ENCODE assay signal across 13 cellular contexts in the genomic region with DNA sequence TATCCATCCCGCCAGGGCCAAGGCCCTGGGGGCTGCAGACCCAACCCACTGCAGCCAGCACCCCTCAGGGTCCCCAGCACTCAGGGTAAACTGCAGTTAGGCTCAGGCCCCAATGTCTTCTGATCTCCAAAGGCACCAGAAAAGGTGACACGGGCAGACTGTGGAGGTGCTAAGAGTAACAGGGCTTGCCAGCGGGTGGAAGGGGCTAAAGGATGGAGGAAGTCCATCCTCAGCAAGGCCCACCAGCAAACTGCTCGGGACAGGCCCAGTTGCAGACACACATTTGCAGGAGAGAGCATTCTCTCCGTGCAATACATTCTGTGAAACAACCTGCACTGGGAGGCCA.
DNase-seq lines count a peak whose midpoint lies in the region; ATAC-seq and TF ChIP-seq lines count a peak whose summit lies in the region.
"Had no signal": no experiment of that assay in that cellular context is flagged by ENCODE, and none has a peak within 500 bp of the region (broad histone marks: within the 10 kb centered on the region; RNA-seq: fewer than 3 reads in every experiment).

No MANE protein-coding gene starts in this region.

- H3K4me1 ChIP-seq in BLaER1: peaks cover 86% of the 10 kb centered on the region
- H3K4me1 ChIP-seq in SJCRH30: no peaks in the 10 kb centered on the region

- no peaks in the 10 kb centered on the region for H3K9me3 Mint-ChIP-seq in T-helper 2 cell treated with Interferon-gamma antibody and Interleukin-4, amounts not matched to agents 5 μg/mL and 100 μg/mL, for 36 hours
- H3K9me3 Mint-ChIP-seq in activated T-helper 1 cell treated with anti-CD3 and anti-CD28 coated beads, Interleukin-12 subunit alpha, Interleukin-12 subunit beta, Interleukin-2, Interleukin-4 antibody, amounts not matched to agents 30 ng/mL and 10 ng/mL and 1 ng/mL, durations not matched to agents 14 hours and 24 hours and 36 hours: no peaks in the 10 kb centered on the region
- no peaks in the 10 kb centered on the region for H3K9me3 Mint-ChIP-seq in naive thymus-derived CD8-positive, alpha-beta T cell
- no peaks in the 10 kb centered on the region for H3K9me3 Mint-ChIP-seq in type B pancreatic cell

- TF ChIP-seq CTCF in type B pancreatic cell (conservative IDR thresholded peaks at IDR 0.05): no peak

- POLR2A ChIA-PET in naive thymus-derived CD8-positive, alpha-beta T cell (lab: Charles Lee): interaction anchor here (1.1 kb wide), 1 partner anchor 52 kb away, joined by 3 read pairs; no protein-coding TSS in a partner anchor

- H3K36me3 ChIP-seq in BLaER1 (peaks cover 60% of the 10 kb centered on the region), SJCRH30 (no peaks in the 10 kb centered on the region)
- H3K36me3 ChIP-seq: cardiac muscle cell had no signal

- H3K4me3 ChIP-seq in BLaER1: no peak overlapping the region
- H3K4me3 ChIP-seq in SJCRH30: no peak overlapping the region
- H3K4me3 ChIP-seq: cardiac muscle cell had no signal

- H3K27ac Mint-ChIP-seq in T-helper 2 cell treated with Interferon-gamma antibody and Interleukin-4, amounts not matched to agents 5 μg/mL and 100 μg/mL, for 36 hours: peak overlapping the region; percentile 23
- H3K27ac Mint-ChIP-seq in activated T-helper 1 cell treated with anti-CD3 and anti-CD28 coated beads, Interleukin-12 subunit alpha, Interleukin-12 subunit beta, Interleukin-2, Interleukin-4 antibody, amounts not matched to agents 30 ng/mL and 10 ng/mL and 1 ng/mL, durations not matched to agents 14 hours and 24 hours and 36 hours: no peak overlapping the region
- H3K27ac Mint-ChIP-seq in naive thymus-derived CD8-positive, alpha-beta T cell: peak overlapping the region in 7 of 10 donors; percentile 33 to 92 (median 86)
- H3K27ac Mint-ChIP-seq in type B pancreatic cell: no peak overlapping the region

- H4K20me1 ChIP-seq in BLaER1: peaks cover 50% of the 10 kb centered on the region

- H3K4me1 Mint-ChIP-seq in T-helper 2 cell treated with Interferon-gamma antibody and Interleukin-4, amounts not matched to agents 5 μg/mL and 100 μg/mL, for 36 hours (ENCODE audit: low read depth): peaks cover 56% of the 10 kb centered on the region
- peaks cover 60% of the 10 kb centered on the region for H3K4me1 Mint-ChIP-seq in activated T-helper 1 cell treated with anti-CD3 and anti-CD28 coated beads, Interleukin-12 subunit alpha, Interleukin-12 subunit beta, Interleukin-2, Interleukin-4 antibody, amounts not matched to agents 30 ng/mL and 10 ng/mL and 1 ng/mL, durations not matched to agents 14 hours and 24 hours and 36 hours (ENCODE audit: low read depth)
- H3K4me1 Mint-ChIP-seq in naive thymus-derived CD8-positive, alpha-beta T cell: peaks cover 33 to 53% (median 45%) of the 10 kb centered on the region in 4 donors
- peaks cover 4% of the 10 kb centered on the region for H3K4me1 Mint-ChIP-seq in type B pancreatic cell (ENCODE audit: unreplicated experiment)

- H3K27ac ChIP-seq in BLaER1 (no peak overlapping the region), SJCRH30 (no peak overlapping the region)
- H3K27ac ChIP-seq: cardiac muscle cell, KMS-11 had no signal

- H3K27me3 ChIP-seq in BLaER1 (no peaks in the 10 kb centered on the region), SJCRH30 (0 out of 2 replicates have a peak, but pooled peaks cover 4% of the 10 kb centered on the region)
- H3K27me3 ChIP-seq: cardiac muscle cell had no signal

- no peak for ATAC-seq in naive thymus-derived CD8-positive, alpha-beta T cell

- peak overlapping the region; percentile 88 for H3K4me2 ChIP-seq in BLaER1
- H3K4me2 ChIP-seq: KMS-11 had no signal

- intact Hi-C loops in activated T-helper 1 cell treated with anti-CD3 and anti-CD28 coated beads, Interleukin-12 subunit alpha, Interleukin-12 subunit beta, Interleukin-2, Interleukin-4 antibody, amounts not matched to agents 30 ng/mL and 10 ng/mL and 1 ng/mL, durations not matched to agents 14 hours and 24 hours and 36 hours (cut with micrococcal nuclease): loop anchor here (2.0 to 5.0 kb wide), 4 partner anchors 80 to 461 kb away; no protein-coding TSS in a partner anchor

- peak overlapping the region; percentile 86 for H3K4me3 Mint-ChIP-seq in T-helper 2 cell treated with Interferon-gamma antibody and Interleukin-4, amounts not matched to agents 5 μg/mL and 100 μg/mL, for 36 hours
- peak overlapping the region; percentile 76 for H3K4me3 Mint-ChIP-seq in activated T-helper 1 cell treated with anti-CD3 and anti-CD28 coated beads, Interleukin-12 subunit alpha, Interleukin-12 subunit beta, Interleukin-2, Interleukin-4 antibody, amounts not matched to agents 30 ng/mL and 10 ng/mL and 1 ng/mL, durations not matched to agents 14 hours and 24 hours and 36 hours
- H3K4me3 Mint-ChIP-seq in naive thymus-derived CD8-positive, alpha-beta T cell: peak overlapping the region; percentile 28 to 94 (median 84)
- no peak overlapping the region for H3K4me3 Mint-ChIP-seq in type B pancreatic cell

- peaks cover 2% of the 10 kb centered on the region for H3K27me3 Mint-ChIP-seq in T-helper 2 cell treated with Interferon-gamma antibody and Interleukin-4, amounts not matched to agents 5 μg/mL and 100 μg/mL, for 36 hours (ENCODE audit: low read depth)
- H3K27me3 Mint-ChIP-seq in activated T-helper 1 cell treated with anti-CD3 and anti-CD28 coated beads, Interleukin-12 subunit alpha, Interleukin-12 subunit beta, Interleukin-2, Interleukin-4 antibody, amounts not matched to agents 30 ng/mL and 10 ng/mL and 1 ng/mL, durations not matched to agents 14 hours and 24 hours and 36 hours (ENCODE audit: insufficient read depth): peaks cover 8% of the 10 kb centered on the region
- H3K27me3 Mint-ChIP-seq in naive thymus-derived CD8-positive, alpha-beta T cell: peaks cover 0 to under 1% (median 0%) of the 10 kb centered on the region in 5 donors
- no peaks in the 10 kb centered on the region for H3K27me3 Mint-ChIP-seq in type B pancreatic cell

- H3K36me3 Mint-ChIP-seq in T-helper 2 cell treated with Interferon-gamma antibody and Interleukin-4, amounts not matched to agents 5 μg/mL and 100 μg/mL, for 36 hours (ENCODE audit: low read depth): peaks cover 2% of the 10 kb centered on the region
- H3K36me3 Mint-ChIP-seq in activated T-helper 1 cell treated with anti-CD3 and anti-CD28 coated beads, Interleukin-12 subunit alpha, Interleukin-12 subunit beta, Interleukin-2, Interleukin-4 antibody, amounts not matched to agents 30 ng/mL and 10 ng/mL and 1 ng/mL, durations not matched to agents 14 hours and 24 hours and 36 hours (ENCODE audit: low read depth): no peaks in the 10 kb centered on the region
- H3K36me3 Mint-ChIP-seq in naive thymus-derived CD8-positive, alpha-beta T cell: no peaks in the 10 kb centered on the region
- no peaks in the 10 kb centered on the region for H3K36me3 Mint-ChIP-seq in type B pancreatic cell

- DNase-seq in T-helper 2 cell treated with Interferon-gamma antibody and Interleukin-4, amounts not matched to agents 5 μg/mL and 100 μg/mL, for 36 hours (ENCODE audit: low spot score): no peak
- no peak for DNase-seq in T-helper 2 cell
- DNase-seq in activated T-helper 1 cell treated with anti-CD3 and anti-CD28 coated beads, Interleukin-12 subunit alpha, Interleukin-12 subunit beta, Interleukin-2, Interleukin-4 antibody, amounts not matched to agents 30 ng/mL and 10 ng/mL and 1 ng/mL, durations not matched to agents 14 hours and 24 hours and 36 hours (ENCODE audit: low spot score): no peak
- DNase-seq in naive thymus-derived CD8-positive, alpha-beta T cell: no peak
- no peak for DNase-seq in NCI-H526 (lab: John Stamatoyannopoulos, UW)
- no peak for DNase-seq in type B pancreatic cell (ENCODE audit: extremely low spot score, unreplicated experiment)
- no peak for DNase-seq in SJCRH30
- DNase-seq: DMS153, NCI-H1105 treated with DMSO at 0.1 percent for 48 hours, NCI-H526 treated with DMSO at 0.1 percent for 48 hours had no signal

- no peak overlapping the region for H3K9ac ChIP-seq in BLaER1
- H3K9ac ChIP-seq: KMS-11 had no signal

- H3K9me3 ChIP-seq in BLaER1: no peaks in the 10 kb centered on the region
- H3K9me3 ChIP-seq in SJCRH30 (replicated peaks): no peaks in the 10 kb centered on the region

Comparison
In these comparisons a context has a peak if more than half of its experiments do, and no peak if none do; other contexts are left out.
1. H3K27ac Mint-ChIP-seq: peak in T-helper 2 cell treated with Interferon-gamma antibody and Interleukin-4, amounts not matched to agents 5 μg/mL and 100 μg/mL, for 36 hours (single experiment) and naive thymus-derived CD8-positive, alpha-beta T cell (7 of 10); none in activated T-helper 1 cell treated with anti-CD3 and anti-CD28 coated beads, Interleukin-12 subunit alpha, Interleukin-12 subunit beta, Interleukin-2, Interleukin-4 antibody, amounts not matched to agents 30 ng/mL and 10 ng/mL and 1 ng/mL, durations not matched to agents 14 hours and 24 hours and 36 hours (single experiment) and type B pancreatic cell (single experiment).